11 cellular contexts compared by ENCODE assay signal in genomic region chr17:64291268-64291851, GRCh38. TPM values are rescaled to one million over a fixed set of nuclear protein-coding genes. Genes with fewer than 3 reads are reported as not detected.
A peak's percentile ranks its signal among the peaks of the same experiment; 100 is the strongest.
DNase-seq lines count a peak whose midpoint lies in the region; ATAC-seq, FAIRE-seq and TF ChIP-seq lines count a peak whose summit lies in the region.
"Had no signal": no experiment of that assay in that cellular context is flagged by ENCODE, and none has a peak within 500 bp of the region (broad histone marks: within the 10 kb centered on the region; RNA-seq: fewer than 3 reads in every experiment).

No MANE protein-coding gene starts in this region.

- no peak overlapping the region for H3K9ac ChIP-seq in keratinocyte (ENCODE audit: control insufficient read depth, extremely low read depth, insufficient read depth, low read length)

- H3K9me2 ChIP-seq in GM23338 (ENCODE audit: insufficient read depth): no peaks in the 10 kb centered on the region

- H3K4me1 Mint-ChIP-seq in GM23338: no peaks in the 10 kb centered on the region

- H3K9me1 ChIP-seq in keratinocyte (ENCODE audit: control insufficient read depth, extremely low read depth, insufficient read depth, low read length): no peaks in the 10 kb centered on the region

- H3K79me2 ChIP-seq in GM23338 (replicated peaks; ENCODE audit: insufficient read depth) (no peaks in the 10 kb centered on the region), keratinocyte (ENCODE audit: control insufficient read depth, insufficient read depth, low read length) (no peaks in the 10 kb centered on the region)

- H4K20me1 ChIP-seq in GM23338 (replicated peaks; ENCODE audit: insufficient read depth) (no peaks in the 10 kb centered on the region), keratinocyte (ENCODE audit: control insufficient read depth, extremely low read depth, insufficient read depth, low read length) (no peaks in the 10 kb centered on the region)

- no peak overlapping the region for H3K4me3 Mint-ChIP-seq in GM23338

- DNase-seq in CD1c-positive myeloid dendritic cell (ENCODE audit: extremely low spot score) (peak; percentile 48), GM23338 (ENCODE audit: low spot score) (peak; percentile 69), RWPE2 (ENCODE audit: low spot score) (no peak), keratinocyte (ENCODE audit: low read depth, low spot score) (no peak)
- DNase-seq in effector memory CD4-positive, alpha-beta T cell: no peak
- DNase-seq: NCI-H187 had no signal

- H3K27me3 ChIP-seq in GM23338 (ENCODE audit: insufficient read depth) (no peaks in the 10 kb centered on the region), RWPE2 (ENCODE audit: insufficient read depth, poor library complexity, severe bottlenecking) (no peaks in the 10 kb centered on the region), keratinocyte (ENCODE audit: control insufficient read depth, extremely low read depth, insufficient read depth, low read length) (no peaks in the 10 kb centered on the region)
- H3K27me3 ChIP-seq in effector memory CD4-positive, alpha-beta T cell (replicated peaks; ENCODE audit: control insufficient read depth, insufficient read depth, low read length, poor library complexity, severe bottlenecking): no peaks in the 10 kb centered on the region

- no peak for FAIRE-seq in keratinocyte (lab: Jason Lieb, UNC)
- FAIRE-seq: bronchial epithelial cell, islet of Langerhans had no signal

- TF ChIP-seq CTCF in GM23338 (conservative IDR thresholded peaks at IDR 0.05; ENCODE audit: low read depth in 2 of 2): peak; percentile 63 to 69
- peak; percentile 48 for TF ChIP-seq CTCF in RWPE2 (IDR thresholded peaks at IDR 0.05; ENCODE audit: poor library complexity, severe bottlenecking)
- peak; percentile 30 to 61 (median 55) for TF ChIP-seq CTCF in keratinocyte (optimal IDR thresholded peaks at IDR 0.05 in 1 of 3, IDR thresholded peaks at IDR 0.05 in 1 of 3, conservative IDR thresholded peaks at IDR 0.05 in 1 of 3; ENCODE audit: extremely low read depth in 1 of 3, insufficient read depth in 2 of 3, low read length in 3 of 3)

- peaks cover 27% of the 10 kb centered on the region for H3K9me3 Mint-ChIP-seq in GM23338

- dilution Hi-C loops in keratinocyte (cut with MboI; ENCODE audit: extremely low pct_ligation_motif_present, low sequenced_read_pairs): no loop called here

- ATAC-seq in GM23338 (no peak), RWPE2 (ENCODE audit: low read depth) (no peak), GM18873 (IDR thresholded peaks at IDR 0.05; ENCODE audit: low FRiP score, unreplicated experiment) (no peak), GM19397 (IDR thresholded peaks at IDR 0.05; ENCODE audit: unreplicated experiment) (no peak)
- ATAC-seq: activated CD4-positive, CD25-positive, alpha-beta regulatory T cell treated with anti-CD3 and anti-CD28 coated beads, Interleukin-2, amount 50 U/mL, for 24 hours had no signal

- H2AFZ ChIP-seq in GM23338 (no peak overlapping the region), keratinocyte (ENCODE audit: control insufficient read depth, low read length) (no peak overlapping the region)

- H3K27ac Mint-ChIP-seq in GM23338: no peak overlapping the region

- H3K36me3 Mint-ChIP-seq in GM23338 (ENCODE audit: low read depth): peaks cover 12% of the 10 kb centered on the region; the same call in 2 of the 3 replicates

- H3K4me3 ChIP-seq in GM23338: no peak overlapping the region
- no peak overlapping the region for H3K4me3 ChIP-seq in RWPE2 (ENCODE audit: severe bottlenecking)
- H3K4me3 ChIP-seq in keratinocyte (ENCODE audit: control insufficient read depth in 2 of 3, extremely low read depth in 1 of 3, insufficient read depth in 2 of 3, low read depth in 1 of 3, low read length in 3 of 3): no peak overlapping the region
- H3K4me3 ChIP-seq in effector memory CD4-positive, alpha-beta T cell (ENCODE audit: insufficient read depth, low read depth, low read length, poor library complexity, severe bottlenecking): no peak overlapping the region

- no peak overlapping the region for H3K27ac ChIP-seq in GM23338 (ENCODE audit: low read depth)
- H3K27ac ChIP-seq in RWPE2 (ENCODE audit: poor library complexity, severe bottlenecking): no peak overlapping the region
- H3K27ac ChIP-seq in keratinocyte (ENCODE audit: control insufficient read depth, insufficient read depth, low read length): no peak overlapping the region
- H3K27ac ChIP-seq in effector memory CD4-positive, alpha-beta T cell (ENCODE audit: insufficient read depth, low read length, poor library complexity, severe bottlenecking): no peak overlapping the region

- no peak overlapping the region for H3K4me2 ChIP-seq in GM23338
- no peak overlapping the region for H3K4me2 ChIP-seq in keratinocyte (ENCODE audit: control insufficient read depth, extremely low read depth, insufficient read depth, low read depth, low read length)

- peaks cover 5% of the 10 kb centered on the region for H3K27me3 Mint-ChIP-seq in GM23338 (ENCODE audit: insufficient read depth, low read depth, poor library complexity)

- H3K9me3 ChIP-seq in RWPE2 (ENCODE audit: severe bottlenecking): no peaks in the 10 kb centered on the region
- peaks cover 4% of the 10 kb centered on the region for H3K9me3 ChIP-seq in keratinocyte (ENCODE audit: control insufficient read depth, low read depth, low read length)
- H3K9me3 ChIP-seq in effector memory CD4-positive, alpha-beta T cell (ENCODE audit: control insufficient read depth, low read length): no peaks in the 10 kb centered on the region

- H3K36me3 ChIP-seq in GM23338 (ENCODE audit: insufficient read depth): no peaks in the 10 kb centered on the region
- no peaks in the 10 kb centered on the region for H3K36me3 ChIP-seq in RWPE2 (ENCODE audit: low read depth)
- no peaks in the 10 kb centered on the region for H3K36me3 ChIP-seq in keratinocyte (ENCODE audit: control insufficient read depth in 2 of 2, extremely low read depth in 1 of 2, insufficient read depth in 2 of 2, low read length in 2 of 2)
- H3K36me3 ChIP-seq in effector memory CD4-positive, alpha-beta T cell (ENCODE audit: control insufficient read depth, insufficient read depth, low read length): no peaks in the 10 kb centered on the region

- H3F3A ChIP-seq in GM23338 (replicated peaks; ENCODE audit: low read depth): no peaks in the 10 kb centered on the region

- no peaks in the 10 kb centered on the region for H3K4me1 ChIP-seq in GM23338 (ENCODE audit: insufficient read depth)
- H3K4me1 ChIP-seq in RWPE2 (ENCODE audit: insufficient read depth, poor library complexity, severe bottlenecking): no peaks in the 10 kb centered on the region
- H3K4me1 ChIP-seq in keratinocyte (ENCODE audit: control insufficient read depth, extremely low read depth, insufficient read depth, low read length): no peaks in the 10 kb centered on the region
- no peaks in the 10 kb centered on the region for H3K4me1 ChIP-seq in effector memory CD4-positive, alpha-beta T cell (ENCODE audit: control insufficient read depth, insufficient read depth, low read length, poor library complexity, severe bottlenecking)

TF ChIP-seq in GM23338, 12 proteins besides CTCF, POLR2A, EP300 and RAD21 (continues in another document):
- no peak for TF ChIP-seq STAT1 (IDR thresholded peaks at IDR 0.05; ENCODE audit: unreplicated experiment)
- TF ChIP-seq CREB1 (CRISPR knock-in tag; IDR thresholded peaks at IDR 0.05; ENCODE audit: low read depth): no peak; the same call in 1 of the 2 replicates
- no peak for TF ChIP-seq JUNB (IDR thresholded peaks at IDR 0.05; ENCODE audit: unreplicated experiment)

RNA-seq across cellular contexts. Expression of gene TEX2, which starts 28.3 kb away (rescaled TPM):
- total RNA-seq in GM23338 (2014; rRNA removed; shearing (Covaris generic)): 13.4 and 17.7 TPM in 2 replicates
- polyA plus RNA-seq in GM23338 (2016; fragmentation: Nextera tagmentation; extraction: Ambion mirVana) (5.6 and 7.5 TPM in 2 replicates), keratinocyte (44.4 to 49.6 TPM (median 47.9 TPM) in 3 replicates)
- polyA plus RNA-seq in keratinocyte (2011; ENCODE audit: low read depth): 23.4 TPM
- polyA plus RNA-seq in keratinocyte (2011; cell fraction: cytosol; rRNA removed): 34.4 and 42.9 TPM in 2 replicates
- 82.2 and 88.8 TPM in 2 replicates for polyA plus RNA-seq in keratinocyte (2011; cell fraction: nucleus; rRNA removed)
- 23.1 and 42.4 TPM in 2 replicates for polyA plus RNA-seq in keratinocyte (2012; ENCODE audit: low replicate concordance)
- polyA minus RNA-seq in keratinocyte: 57.3 to 71.5 TPM (median 60.5 TPM) in 3 replicates
- polyA minus RNA-seq in keratinocyte (2011; cell fraction: cytosol; rRNA and poly(A)+ RNA removed): 33.0 TPM
- 64.4 and 97.0 TPM in 2 replicates for polyA minus RNA-seq in keratinocyte (2011; cell fraction: nucleus; rRNA and poly(A)+ RNA removed)

Comparison
In these comparisons a context has a peak if more than half of its experiments do, and no peak if none do; other contexts are left out.
1. DNase-seq: peak in CD1c-positive myeloid dendritic cell (single experiment) and GM23338 (single experiment); none in RWPE2 (single experiment), keratinocyte (single experiment) and effector memory CD4-positive, alpha-beta T cell (0 of 3).
2. Peak in every context shown above with its lines, with median percentiles within 50 percentile points of each other: CTCF ChIP-seq.